In genomic region chr20:47273591-47274235, GRCh38 we compare ENCODE assay signal across 8 cellular contexts.
DNase-seq lines count a peak whose midpoint lies in the region; ATAC-seq and TF ChIP-seq lines count a peak whose summit lies in the region.

No MANE protein-coding gene starts in this region.

- H3K4me3 ChIP-seq in mammary epithelial cell (replicated peaks in 1 of 3; ENCODE audit: insufficient read depth in 1 of 3, low read depth in 2 of 3, low read length in 3 of 3) (peak overlapping the region in 1 of 3 experiments; percentile 8), mesodermal cell (ENCODE audit: extremely low read depth, insufficient read depth, low read length, poor library complexity, severe bottlenecking) (no peak overlapping the region), urinary bladder (ENCODE audit: low read depth, low read length) (no peak overlapping the region)

- H3K27ac ChIP-seq in mammary epithelial cell (ENCODE audit: insufficient read depth, low read depth, low read length) (peak overlapping the region; percentile 94), mesodermal cell (ENCODE audit: low read depth, low read length, severe bottlenecking) (peak overlapping the region; percentile 82), urinary bladder (ENCODE audit: low read depth) (peak overlapping the region; percentile 39)

- H3K9me3 ChIP-seq in mammary epithelial cell (replicated peaks; ENCODE audit: insufficient read depth, low read length) = no peaks in the 10 kb centered on the region
- no peaks in the 10 kb centered on the region for H3K9me3 ChIP-seq in mesodermal cell (ENCODE audit: control insufficient read depth, low read length)

- no peaks in the 10 kb centered on the region for H3K27me3 Mint-ChIP-seq in activated naive CD4-positive, alpha-beta T cell treated with anti-CD3 and anti-CD28 coated beads, Interleukin-2, amount 10 ng/mL, durations not matched to agents 7 days and 5 days

- H3K4me2 ChIP-seq in mammary epithelial cell (ENCODE audit: insufficient read depth, low read depth, low read length) = peak overlapping the region; percentile 53

- CTCF ChIA-PET in activated naive CD4-positive, alpha-beta T cell treated with anti-CD3 and anti-CD28 coated beads, Interleukin-2, amount 10 ng/mL, durations not matched to agents 7 days and 5 days (lab: Charles Lee) = interaction anchor here (0.7 to 6.7 kb wide), 34 partner anchors 8 to 350 kb away, joined by 3 to 403 read pairs (median 5); partner anchors contain the start of gene ZMYND8
- CTCF ChIA-PET in mammary epithelial cell (lab: Charles Lee; ENCODE audit: low non-redundant PET) = interaction anchor here (0.5 to 1.6 kb wide), 7 partner anchors 56 to 110 kb away, joined by 3 to 9 read pairs (median 4); partner anchors contain the start of gene ZMYND8

- H3K36me3 Mint-ChIP-seq in activated naive CD4-positive, alpha-beta T cell treated with anti-CD3 and anti-CD28 coated beads, Interleukin-2, amount 50 U/mL, for 72 hours = peaks cover 6 to 17% of the 10 kb centered on the region in 2 donors
- peaks cover 46% of the 10 kb centered on the region for H3K36me3 Mint-ChIP-seq in activated naive CD4-positive, alpha-beta T cell treated with anti-CD3 and anti-CD28 coated beads, Interleukin-2, amount 10 ng/mL, durations not matched to agents 7 days and 5 days

- H3K36me3 ChIP-seq in mammary epithelial cell (ENCODE audit: insufficient read depth, low read length) (peaks cover 10% of the 10 kb centered on the region), mesodermal cell (ENCODE audit: control insufficient read depth, insufficient read depth, low read length) (peaks cover 78% of the 10 kb centered on the region), urinary bladder (ENCODE audit: insufficient read depth) (no peaks in the 10 kb centered on the region)

- H3K4me3 Mint-ChIP-seq in activated naive CD4-positive, alpha-beta T cell treated with anti-CD3 and anti-CD28 coated beads, Interleukin-2, amount 10 ng/mL, durations not matched to agents 7 days and 5 days = no peak overlapping the region

- H3K4me1 ChIP-seq in mammary epithelial cell (ENCODE audit: insufficient read depth, low read length) = peaks cover 39% of the 10 kb centered on the region
- H3K4me1 ChIP-seq in mesodermal cell (ENCODE audit: control insufficient read depth, insufficient read depth, low read length, poor library complexity, severe bottlenecking) = peaks cover 50% of the 10 kb centered on the region
- H3K4me1 ChIP-seq in urinary bladder (ENCODE audit: insufficient read depth) = no peaks in the 10 kb centered on the region

- H3K79me2 ChIP-seq in mammary epithelial cell (ENCODE audit: insufficient read depth, low read length) = peaks cover 64% of the 10 kb centered on the region

- ATAC-seq in activated naive CD4-positive, alpha-beta T cell treated with anti-CD3 and anti-CD28 coated beads, Interleukin-2, amount 50 U/mL, for 72 hours = peak in 1 of 2 donors; percentile 4

- H4K20me1 ChIP-seq in mammary epithelial cell (ENCODE audit: insufficient read depth, low read length) = no peaks in the 10 kb centered on the region

- H3K9me3 Mint-ChIP-seq in activated naive CD4-positive, alpha-beta T cell treated with anti-CD3 and anti-CD28 coated beads, Interleukin-2, amount 50 U/mL, for 72 hours = no peaks in the 10 kb centered on the region
- H3K9me3 Mint-ChIP-seq in activated naive CD4-positive, alpha-beta T cell treated with anti-CD3 and anti-CD28 coated beads, Interleukin-2, amount 10 ng/mL, durations not matched to agents 7 days and 5 days = no peaks in the 10 kb centered on the region

- no peak for DNase-seq in activated naive CD4-positive, alpha-beta T cell treated with anti-CD3 and anti-CD28 coated beads, Interleukin-2, amount 50 U/mL, for 72 hours (ENCODE audit: low spot score in 2 of 2)
- no peak for DNase-seq in activated naive CD4-positive, alpha-beta T cell treated with anti-CD3 and anti-CD28 coated beads, Interleukin-2, amount 10 ng/mL, durations not matched to agents 7 days and 5 days
- DNase-seq in mammary epithelial cell (no peak), DMS79 treated with DMSO at 0.1 percent for 48 hours (lab: John Stamatoyannopoulos, UW) (no peak), NCI-H2196 treated with DMSO at 0.1 percent for 48 hours (lab: John Stamatoyannopoulos, UW; ENCODE audit: unreplicated experiment) (no peak)
- DNase-seq in NK-92 treated with Interleukin-12 subunit alpha and Interleukin-12 subunit beta, amount 100 ng/mL, for 24 hours (lab: John Stamatoyannopoulos, UW) = no peak

- 100% methylated on average over 2 of the region's 2 CpGs for WGBS in mammary epithelial cell (ENCODE audit: low coverage, missing lambda C conversion rate)
- WGBS in mesodermal cell (ENCODE audit: insufficient coverage in 2 of 2), 2 experiments = 80 to 100% methylated on average over 1 of the region's 2 CpGs
- WGBS in urinary bladder = 93% methylated on average over 2 of the region's 2 CpGs

- in situ Hi-C loops in mammary epithelial cell (cut with MboI; ENCODE audit: low sequenced_read_pairs in 2 of 2) = loop anchor here (5.0 to 25.0 kb wide), 3 partner anchors 109 to 364 kb away; no protein-coding TSS in a partner anchor

- H3K27me3 ChIP-seq in mammary epithelial cell (ENCODE audit: insufficient read depth, low read length) = no peaks in the 10 kb centered on the region

- peaks cover 24% of the 10 kb centered on the region for H3K4me1 Mint-ChIP-seq in activated naive CD4-positive, alpha-beta T cell treated with anti-CD3 and anti-CD28 coated beads, Interleukin-2, amount 10 ng/mL, durations not matched to agents 7 days and 5 days

- peak overlapping the region; percentile 95 to 99 for H3K27ac Mint-ChIP-seq in activated naive CD4-positive, alpha-beta T cell treated with anti-CD3 and anti-CD28 coated beads, Interleukin-2, amount 50 U/mL, for 72 hours
- H3K27ac Mint-ChIP-seq in activated naive CD4-positive, alpha-beta T cell treated with anti-CD3 and anti-CD28 coated beads, Interleukin-2, amount 10 ng/mL, durations not matched to agents 7 days and 5 days = no peak overlapping the region

- no peak overlapping the region for H3K9ac ChIP-seq in mammary epithelial cell (ENCODE audit: insufficient read depth, low read length)

- dilution Hi-C loops in mammary epithelial cell (cut with HindIII; ENCODE audit: low sequenced_read_pairs) = loop anchor here (5.0 kb wide), 1 partner anchor 109 kb away; no protein-coding TSS in a partner anchor

- BruUV-seq in mammary epithelial cell (replicated peaks; lab: Mats Ljungman, UMichigan) = no TSS peak

- no peak for TF ChIP-seq CTCF in mammary epithelial cell (conservative IDR thresholded peaks at IDR 0.05 in 1 of 2, IDR thresholded peaks at IDR 0.05 in 1 of 2; ENCODE audit: extremely low read depth in 1 of 2, insufficient read depth in 1 of 2, low read depth in 1 of 2, low read length in 2 of 2)

- intact Hi-C loops in mammary epithelial cell (cut with micrococcal nuclease) = loop anchor here (1.0 to 10.0 kb wide), 8 partner anchors 44 to 1347 kb away; partner anchors contain the start of gene NCOA3

- no peak overlapping the region for H2AFZ ChIP-seq in mammary epithelial cell (ENCODE audit: low read depth, low read length)

Comparison
In these comparisons a context has a peak if more than half of its experiments do, and no peak if none do; other contexts are left out.
1. H3K27ac ChIP-seq: peak in every context shown above with its lines; median percentile 94 in mammary epithelial cell; 82 in mesodermal cell; 39 in urinary bladder.